In the genomic region with DNA sequence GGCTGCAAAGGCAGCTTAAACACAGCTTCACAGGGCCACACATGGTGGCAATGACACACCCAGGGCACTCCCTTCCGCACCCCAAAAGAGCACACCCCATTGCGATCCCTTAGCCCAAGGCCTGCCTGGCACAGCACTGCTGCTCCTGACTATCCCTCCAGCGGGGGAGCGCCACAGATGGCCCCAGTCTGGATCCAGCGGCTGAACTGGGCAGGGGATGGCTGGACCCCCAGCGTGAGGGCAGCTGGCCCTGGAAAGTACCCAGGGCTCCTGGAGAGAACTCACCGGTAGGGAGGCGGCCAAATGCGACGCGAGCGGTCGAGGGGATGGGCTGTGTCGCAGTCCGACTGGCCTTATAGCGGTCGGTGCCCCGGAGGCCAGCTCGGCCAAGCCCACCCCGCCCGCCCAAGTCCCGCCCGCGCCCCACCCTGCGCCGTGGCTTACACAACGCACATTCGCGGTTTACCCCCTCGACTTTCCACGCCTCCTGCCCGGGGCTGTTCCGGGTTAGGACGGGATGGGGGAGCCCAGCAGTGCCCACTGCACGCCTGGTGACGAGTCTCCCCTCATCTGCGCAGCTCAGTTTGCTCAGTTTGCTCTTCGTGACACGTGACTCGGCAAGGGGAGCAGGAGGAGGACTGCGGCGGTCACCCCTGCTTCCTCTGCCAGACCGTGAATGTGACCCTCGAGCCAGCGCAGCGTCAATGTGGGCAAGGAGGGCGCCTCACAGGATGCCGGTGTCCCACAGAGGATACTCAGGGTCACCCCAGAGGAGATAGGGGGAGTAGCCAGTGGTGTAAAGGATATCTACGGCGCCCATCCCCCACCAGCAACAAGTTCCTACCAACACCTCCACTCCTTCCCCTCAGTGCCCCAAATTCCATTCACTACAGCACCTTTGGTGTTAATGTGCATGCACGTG, we compare ENCODE assay signal across 7 cellular contexts. TPM values are rescaled to one million over a fixed set of nuclear protein-coding genes. Genes with fewer than 3 reads are reported as not detected.
DNase-seq lines count a peak whose midpoint lies in the region; ATAC-seq, FAIRE-seq and TF ChIP-seq lines count a peak whose summit lies in the region.

A gene (minus strand): TSS at position 328 of the 922 bp plus-strand sequence. CDS start 652 bp downstream, outside the sequence.

- no peaks in the 10 kb centered on the region for H3K9me3 ChIP-seq in small intestine (ENCODE audit: control insufficient read depth, low read depth)

- FAIRE-seq in small intestine (lab: Jason Lieb, UNC): no peak

- H3K4me1 ChIP-seq in small intestine (ENCODE audit: control insufficient read depth in 2 of 2, insufficient read depth in 1 of 2, low read depth in 1 of 2, low read length in 1 of 2): peaks cover 7 to 11% of the 10 kb centered on the region in 2 donors

- WGBS in small intestine, 3 donors: 0 to 2% (median 1%) methylated on average over 51 of the region's 51 CpGs

- CTCF ChIA-PET in HEK293T (lab: Yijun Ruan, JAX): interaction anchor here (4.5 kb wide), 1 partner anchor 34 kb away, joined by 60 read pairs; no protein-coding TSS in a partner anchor

- DNase-seq in NCI-H2081 (lab: John Stamatoyannopoulos, UW) (peak; percentile 47 to 77), caudate nucleus (lab: John Stamatoyannopoulos, UW) (peak in 47 of 61 donors; percentile 9 to 75 (median 39)), inferior parietal cortex (ENCODE audit: extremely low spot score) (peak; percentile 63), small intestine (peak; percentile 89), HEK293T (ENCODE audit: extremely low spot score) (no peak)
- peak; percentile 64 for DNase-seq in activated CD4-positive, alpha-beta T cell treated with anti-CD3 and anti-CD28 coated beads for 1 hour

- H3K27me3 ChIP-seq in small intestine (ENCODE audit: control insufficient read depth in 2 of 2, insufficient read depth in 2 of 2, low read length in 2 of 2): no peaks in the 10 kb centered on the region

- peak within 1 kb of the TSS; percentile 88 for H3K27ac ChIP-seq in caudate nucleus (ENCODE audit: low read depth, low read length)
- peak within 1 kb of the TSS; percentile 97 to 98 for H3K27ac ChIP-seq in small intestine (ENCODE audit: low read depth in 1 of 2, low read length in 1 of 2)

- ATAC-seq in GM18868 (IDR thresholded peaks at IDR 0.05; ENCODE audit: unreplicated experiment): peak; percentile 62

- H3K36me3 ChIP-seq in small intestine (ENCODE audit: control insufficient read depth in 2 of 2, insufficient read depth in 2 of 2, low read length in 2 of 2): no peaks in the 10 kb centered on the region

- POLR2A ChIA-PET in HEK293T (lab: Yijun Ruan, JAX): interaction anchor here (0.7 to 1.8 kb wide), 4 partner anchors 31 to 136 kb away, joined by 3 to 8 read pairs (median 6); a partner anchor contains a TSS

- peak within 1 kb of the TSS; percentile 64 for H3K4me3 ChIP-seq in small intestine (ENCODE audit: low read depth in 1 of 2, low read length in 2 of 2)

TF ChIP-seq in HEK293T, 16 proteins besides CTCF, POLR2A, EP300 and RAD21:
- no peak for TF ChIP-seq HDGF (IDR thresholded peaks at IDR 0.05; ENCODE audit: borderline replicate concordance)
- no peak for TF ChIP-seq ZNF384 (IDR thresholded peaks at IDR 0.05)
- no peak for TF ChIP-seq SUZ12 (IDR thresholded peaks at IDR 0.05)
- no peak for TF ChIP-seq SP1 (IDR thresholded peaks at IDR 0.05)
- no peak for TF ChIP-seq FOXA1 (IDR thresholded peaks at IDR 0.05)
- TF ChIP-seq L3MBTL2 (conservative IDR thresholded peaks at IDR 0.05): no peak
- TF ChIP-seq, protein P1, sequence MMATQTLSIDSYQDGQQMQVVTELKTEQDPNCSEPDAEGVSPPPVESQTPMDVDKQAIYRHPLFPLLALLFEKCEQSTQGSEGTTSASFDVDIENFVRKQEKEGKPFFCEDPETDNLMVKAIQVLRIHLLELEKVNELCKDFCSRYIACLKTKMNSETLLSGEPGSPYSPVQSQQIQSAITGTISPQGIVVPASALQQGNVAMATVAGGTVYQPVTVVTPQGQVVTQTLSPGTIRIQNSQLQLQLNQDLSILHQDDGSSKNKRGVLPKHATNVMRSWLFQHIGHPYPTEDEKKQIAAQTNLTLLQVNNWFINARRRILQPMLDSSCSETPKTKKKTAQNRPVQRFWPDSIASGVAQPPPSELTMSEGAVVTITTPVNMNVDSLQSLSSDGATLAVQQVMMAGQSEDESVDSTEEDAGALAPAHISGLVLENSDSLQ (IDR thresholded peaks at IDR 0.05): no peak
- TF ChIP-seq BHLHE40 (IDR thresholded peaks at IDR 0.05; ENCODE audit: borderline replicate concordance): no peak

RNA-seq across cellular contexts. Expression of the gene that starts here (rescaled TPM):
- 1,000 to 10,000 TPM; 1,645 to 4,929 (median 2,330) TPM for polyA plus RNA-seq in small intestine
